23 cellular contexts compared by ENCODE assay signal in genomic region chr5:168653611-168654010, GRCh38.
DNase-seq lines count a peak whose midpoint lies in the region; ATAC-seq and TF ChIP-seq lines count a peak whose summit lies in the region.
"Had no signal": no experiment of that assay in that cellular context is flagged by ENCODE, and none has a peak within 500 bp of the region (broad histone marks: within the 10 kb centered on the region; RNA-seq: fewer than 3 reads in every experiment).

No MANE protein-coding gene starts in this region.

- H3K27ac ChIP-seq in GM23338 (ENCODE audit: low read depth) (no peak overlapping the region), smooth muscle cell (ENCODE audit: low read depth) (peak overlapping the region; percentile 66)
- H3K27ac ChIP-seq: parathyroid adenoma had no signal

- 44% methylated on average over 3 of the region's 3 CpGs for WGBS in smooth muscle cell (ENCODE audit: low lambda C conversion rate)

- H3K4me1 ChIP-seq in GM23338 (ENCODE audit: insufficient read depth) (peaks cover 2% of the 10 kb centered on the region; the same call in 1 of the 2 replicates), smooth muscle cell (ENCODE audit: low read depth) (peaks cover 22% of the 10 kb centered on the region)
- H3K4me1 ChIP-seq: HAP-1, parathyroid adenoma had no signal

- H3K4me3 Mint-ChIP-seq in GM23338 (no peak overlapping the region), T-helper 17 cell (no peak overlapping the region)
- no peak overlapping the region for H3K4me3 Mint-ChIP-seq in naive thymus-derived CD8-positive, alpha-beta T cell
- H3K4me3 Mint-ChIP-seq: activated CD4-positive, alpha-beta T cell treated with anti-CD3 and anti-CD28 coated beads for 36 hours; activated CD8-positive, alpha-beta T cell treated with anti-CD3 and anti-CD28 coated beads, Interleukin-2, amount 10 ng/mL, durations not matched to agents 7 days and 5 days; activated naive CD8-positive, alpha-beta T cell; nephron progenitor cell had no signal

- TF ChIP-seq CTCF in GM23338 (conservative IDR thresholded peaks at IDR 0.05; ENCODE audit: low read depth in 2 of 2) (no peak), smooth muscle cell (IDR thresholded peaks at IDR 0.05; ENCODE audit: borderline replicate concordance, insufficient read depth, poor library complexity, severe bottlenecking) (no peak)

- H3K27ac Mint-ChIP-seq in GM23338 (no peak overlapping the region), T-helper 17 cell (peak overlapping the region; percentile 29)
- no peak overlapping the region for H3K27ac Mint-ChIP-seq in naive thymus-derived CD8-positive, alpha-beta T cell
- H3K27ac Mint-ChIP-seq: activated CD4-positive, alpha-beta T cell treated with anti-CD3 and anti-CD28 coated beads for 36 hours; activated CD8-positive, alpha-beta T cell treated with anti-CD3 and anti-CD28 coated beads, Interleukin-2, amount 10 ng/mL, durations not matched to agents 7 days and 5 days; activated naive CD8-positive, alpha-beta T cell; nephron progenitor cell had no signal

- H3K4me1 Mint-ChIP-seq in GM23338 (peaks cover 9% of the 10 kb centered on the region), T-helper 17 cell (peaks cover 2% of the 10 kb centered on the region)
- H3K4me1 Mint-ChIP-seq in naive thymus-derived CD8-positive, alpha-beta T cell: no peaks in the 10 kb centered on the region

- POLR2A ChIA-PET in naive thymus-derived CD8-positive, alpha-beta T cell (lab: Charles Lee): no interaction called here

- no peak overlapping the region for H3K4me3 ChIP-seq in GM23338
- no peak overlapping the region for H3K4me3 ChIP-seq in smooth muscle cell
- H3K4me3 ChIP-seq: HAP-1, SK-N-MC, tibial nerve had no signal

- H4K20me1 ChIP-seq in GM23338 (replicated peaks; ENCODE audit: insufficient read depth) (no peaks in the 10 kb centered on the region), smooth muscle cell (ENCODE audit: low read depth) (no peaks in the 10 kb centered on the region)

- no peaks in the 10 kb centered on the region for H3F3A ChIP-seq in GM23338 (replicated peaks; ENCODE audit: low read depth)
- peaks cover 15% of the 10 kb centered on the region for H3F3A ChIP-seq in smooth muscle cell (ENCODE audit: low read depth)

- H3K4me2 ChIP-seq in GM23338 (no peak overlapping the region), smooth muscle cell (peak overlapping the region; percentile 28)

- ATAC-seq in GM23338: no peak
- no peak for ATAC-seq in T-helper 17 cell
- ATAC-seq in naive thymus-derived CD8-positive, alpha-beta T cell: no peak
- no peak for ATAC-seq in HG03571 (IDR thresholded peaks at IDR 0.05; ENCODE audit: unreplicated experiment)
- no peak for ATAC-seq in GM18868 (IDR thresholded peaks at IDR 0.05; ENCODE audit: unreplicated experiment)
- ATAC-seq: activated CD4-positive, alpha-beta T cell treated with anti-CD3 and anti-CD28 coated beads for 36 hours; activated CD8-positive, alpha-beta T cell treated with anti-CD3 and anti-CD28 coated beads, Interleukin-2, amount 10 ng/mL, durations not matched to agents 7 days and 5 days had no signal

- no peaks in the 10 kb centered on the region for H3K9me3 Mint-ChIP-seq in GM23338
- peaks cover 0 to 5% (median 0%) of the 10 kb centered on the region in 9 donors for H3K9me3 Mint-ChIP-seq in naive thymus-derived CD8-positive, alpha-beta T cell

- H2AFZ ChIP-seq in GM23338 (peak overlapping the region; percentile 66; the same call in 1 of the 2 replicates), smooth muscle cell (ENCODE audit: low read depth) (no peak overlapping the region)
- H2AFZ ChIP-seq: parathyroid adenoma had no signal

- DNase-seq in GM23338 (ENCODE audit: low spot score): no peak
- no peak for DNase-seq in T-helper 17 cell
- peak; percentile 31 for DNase-seq in islet precursor cell
- DNase-seq in smooth muscle cell (lab: John Stamatoyannopoulos, UW; ENCODE audit: unreplicated experiment): no peak
- no peak for DNase-seq in naive thymus-derived CD8-positive, alpha-beta T cell
- DNase-seq: activated CD4-positive, alpha-beta T cell treated with anti-CD3 and anti-CD28 coated beads for 36 hours; activated CD8-positive, alpha-beta T cell treated with anti-CD3 and anti-CD28 coated beads, Interleukin-2, amount 10 ng/mL, durations not matched to agents 7 days and 5 days; activated effector memory CD4-positive, alpha-beta T cell treated with Interleukin-2 at 50 U/mL for 16 hours; COR-L47; NCI-H1105 treated with DMSO at 0.1 percent for 48 hours; NCI-H2029 treated with DMSO at 0.1 percent for 48 hours; NCI-H226; NCI-H774; nephron progenitor cell; RPMI8226; stimulated activated naive CD4-positive, alpha-beta T cell treated with Interleukin-2 at 50 U/mL for 16 hours had no signal

- no peak overlapping the region for H3K9ac ChIP-seq in smooth muscle cell (ENCODE audit: low read depth)
- H3K9ac ChIP-seq: parathyroid adenoma had no signal

- peaks cover 9% of the 10 kb centered on the region for H3K27me3 Mint-ChIP-seq in GM23338 (ENCODE audit: insufficient read depth, low read depth, poor library complexity)
- peaks cover 27% of the 10 kb centered on the region for H3K27me3 Mint-ChIP-seq in T-helper 17 cell
- H3K27me3 Mint-ChIP-seq in naive thymus-derived CD8-positive, alpha-beta T cell: peaks cover 0 to 5% (median 0%) of the 10 kb centered on the region in 5 donors

- H3K9me3 ChIP-seq in T-helper 17 cell (ENCODE audit: control insufficient read depth, low read length, poor library complexity, severe bottlenecking) (peaks cover 3% of the 10 kb centered on the region), smooth muscle cell (replicated peaks; ENCODE audit: low read depth) (no peaks in the 10 kb centered on the region)
- H3K9me3 ChIP-seq: HAP-1 had no signal

- H3K79me2 ChIP-seq in GM23338 (replicated peaks; ENCODE audit: insufficient read depth): no peaks in the 10 kb centered on the region
- no peaks in the 10 kb centered on the region for H3K79me2 ChIP-seq in smooth muscle cell (ENCODE audit: low read depth)
- H3K79me2 ChIP-seq: parathyroid adenoma had no signal

- H3K36me3 Mint-ChIP-seq in GM23338 (ENCODE audit: low read depth) (no peaks in the 10 kb centered on the region), T-helper 17 cell (ENCODE audit: low read depth) (no peaks in the 10 kb centered on the region)
- H3K36me3 Mint-ChIP-seq in naive thymus-derived CD8-positive, alpha-beta T cell: no peaks in the 10 kb centered on the region
- H3K36me3 Mint-ChIP-seq: activated naive CD8-positive, alpha-beta T cell had no signal

- H3K27me3 ChIP-seq in GM23338 (ENCODE audit: insufficient read depth): no peaks in the 10 kb centered on the region
- H3K27me3 ChIP-seq in smooth muscle cell (ENCODE audit: low read depth): no peaks in the 10 kb centered on the region
- H3K27me3 ChIP-seq: tibial nerve had no signal

- no peaks in the 10 kb centered on the region for H3K9me2 ChIP-seq in GM23338 (ENCODE audit: insufficient read depth)

- no peaks in the 10 kb centered on the region for H3K36me3 ChIP-seq in GM23338 (ENCODE audit: insufficient read depth)
- no peaks in the 10 kb centered on the region for H3K36me3 ChIP-seq in smooth muscle cell (ENCODE audit: low read depth)
- H3K36me3 ChIP-seq: HAP-1, tibial nerve had no signal

TF ChIP-seq in GM23338, 12 proteins besides CTCF, POLR2A, EP300 and RAD21 (continues in another document):
- no peak for TF ChIP-seq NANOG (IDR thresholded peaks at IDR 0.05; ENCODE audit: borderline replicate concordance)
- TF ChIP-seq ETS1 (IDR thresholded peaks at IDR 0.05): no peak
- TF ChIP-seq EZH2phosphoT487 (IDR thresholded peaks at IDR 0.05; ENCODE audit: unreplicated experiment): no peak
- TF ChIP-seq JUNB (IDR thresholded peaks at IDR 0.05; ENCODE audit: unreplicated experiment): no peak
